Comparison of ENCODE assay signal across 8 cellular contexts in genomic region chr9:85425153-85425611, GRCh38.
DNase-seq lines count a peak whose midpoint lies in the region; ATAC-seq and TF ChIP-seq lines count a peak whose summit lies in the region.

No MANE protein-coding gene starts in this region.

- peak; percentile 68 to 77 for TF ChIP-seq RAD21 in liver (IDR thresholded peaks at IDR 0.05)

- H3K27ac ChIP-seq in liver (ENCODE audit: low read depth in 1 of 2, low read length in 2 of 2) = no peak overlapping the region

- no peaks in the 10 kb centered on the region for H3K4me1 ChIP-seq in liver (ENCODE audit: control insufficient read depth in 4 of 4, insufficient read depth in 4 of 4, low read length in 3 of 4)

- TF ChIP-seq CTCF in BJ (IDR thresholded peaks at IDR 0.05; ENCODE audit: insufficient read depth, low read depth, low read length) (peak; percentile 69), chondrocyte (IDR thresholded peaks at IDR 0.05) (peak; percentile 84), liver (IDR thresholded peaks at IDR 0.05; ENCODE audit: low read depth, low read length, missing input control) (peak; percentile 41)

- no peak for DNase-seq in BJ (ENCODE audit: low read depth)
- peak; percentile 57 for DNase-seq in HuH-7.5 (ENCODE audit: low spot score)
- DNase-seq in RPMI7951 (ENCODE audit: low read depth) = peak; percentile 19
- no peak for DNase-seq in chondrocyte (ENCODE audit: low spot score)
- DNase-seq in stimulated activated CD8-positive, alpha-beta memory T cell treated with anti-CD3 and anti-CD28 coated beads, Interleukin-2, amount 100 ng/mL, for 48 hours (ENCODE audit: low read depth in 2 of 2) = peak; percentile 43 to 57
- DNase-seq in T-helper 17 cell = no peak

- H3K27me3 ChIP-seq in BJ (ENCODE audit: control insufficient read depth, insufficient read depth, low read length) (peaks cover 5% of the 10 kb centered on the region; the same call in 1 of the 2 replicates), liver (ENCODE audit: control insufficient read depth in 4 of 4, insufficient read depth in 4 of 4, low read length in 3 of 4) (peaks cover 0 to 2% (median 0%) of the 10 kb centered on the region in 4 donors)

- H3K9me3 Mint-ChIP-seq in chondrocyte (ENCODE audit: low read depth) = peaks cover 3% of the 10 kb centered on the region

- H3K9me3 ChIP-seq in liver (ENCODE audit: control insufficient read depth in 4 of 4, low read length in 3 of 4) (peaks cover 0 to 2% (median 0%) of the 10 kb centered on the region in 4 donors), T-helper 17 cell (ENCODE audit: control insufficient read depth, low read length, poor library complexity, severe bottlenecking) (no peaks in the 10 kb centered on the region)

- CTCF ChIA-PET in BJ (lab: Yijun Ruan, JAX) = interaction anchor here (0.6 to 1.8 kb wide), 19 partner anchors 9 to 1802 kb away, joined by 3 to 7 read pairs (median 3); partner anchors contain the start of gene IDNK

- POLR2A ChIA-PET in BJ (lab: Charles Lee) = no interaction called here

- no peak overlapping the region for H3K4me3 ChIP-seq in BJ (ENCODE audit: low read depth, low read length)
- no peak overlapping the region for H3K4me3 ChIP-seq in liver (ENCODE audit: low read depth in 1 of 3, low read length in 3 of 3)

- H3K4me3 Mint-ChIP-seq in chondrocyte (ENCODE audit: unreplicated experiment) = no peak overlapping the region
- H3K4me3 Mint-ChIP-seq in T-helper 17 cell = no peak overlapping the region

- H3K27me3 Mint-ChIP-seq in chondrocyte (ENCODE audit: low read depth) (peaks cover 18% of the 10 kb centered on the region), T-helper 17 cell (peaks cover 46% of the 10 kb centered on the region)

- H3K4me1 Mint-ChIP-seq in chondrocyte (ENCODE audit: low read depth) (peaks cover 25% of the 10 kb centered on the region), T-helper 17 cell (peaks cover 9% of the 10 kb centered on the region)

- no peak overlapping the region for H3K27ac Mint-ChIP-seq in chondrocyte (ENCODE audit: unreplicated experiment)
- H3K27ac Mint-ChIP-seq in T-helper 17 cell = no peak overlapping the region

- no peaks in the 10 kb centered on the region for H3K36me3 ChIP-seq in BJ (ENCODE audit: control insufficient read depth, insufficient read depth, low read length)
- H3K36me3 ChIP-seq in liver (ENCODE audit: control insufficient read depth in 4 of 4, insufficient read depth in 3 of 4, low read depth in 1 of 4, low read length in 3 of 4) = no peaks in the 10 kb centered on the region

- H3K36me3 Mint-ChIP-seq in chondrocyte (ENCODE audit: low read depth) = no peaks in the 10 kb centered on the region
- no peaks in the 10 kb centered on the region for H3K36me3 Mint-ChIP-seq in T-helper 17 cell (ENCODE audit: low read depth)

- 16% methylated on average over 15 of the region's 15 CpGs for WGBS in liver

- H3K9ac ChIP-seq in liver (ENCODE audit: low read depth in 1 of 2, low read length in 2 of 2) = no peak overlapping the region

- ATAC-seq in GM18873 (IDR thresholded peaks at IDR 0.05; ENCODE audit: low FRiP score, unreplicated experiment) (peak; percentile 60), T-helper 17 cell (no peak)

TF ChIP-seq in liver, 16 proteins besides CTCF, POLR2A, EP300 and RAD21:
- TF ChIP-seq GABPA (IDR thresholded peaks at IDR 0.05 in 1 of 2, conservative IDR thresholded peaks at IDR 0.05 in 1 of 2) (no peak), SP1 (IDR thresholded peaks at IDR 0.05) (no peak), FOXA2 (IDR thresholded peaks at IDR 0.05) (no peak), YY1 (IDR thresholded peaks at IDR 0.05) (no peak), FOXA1 (IDR thresholded peaks at IDR 0.05) (no peak), TAF1 (conservative IDR thresholded peaks at IDR 0.05) (no peak), MAX (IDR thresholded peaks at IDR 0.05) (no peak), RXRA (IDR thresholded peaks at IDR 0.05) (no peak), REST (IDR thresholded peaks at IDR 0.05) (no peak), EGR1 (IDR thresholded peaks at IDR 0.05; ENCODE audit: low read depth in 2 of 2) (no peak), NR2F2 (IDR thresholded peaks at IDR 0.05) (no peak), HNF4A (conservative IDR thresholded peaks at IDR 0.05) (no peak), ATF3 (IDR thresholded peaks at IDR 0.05) (no peak)
- TF ChIP-seq, protein P1, sequence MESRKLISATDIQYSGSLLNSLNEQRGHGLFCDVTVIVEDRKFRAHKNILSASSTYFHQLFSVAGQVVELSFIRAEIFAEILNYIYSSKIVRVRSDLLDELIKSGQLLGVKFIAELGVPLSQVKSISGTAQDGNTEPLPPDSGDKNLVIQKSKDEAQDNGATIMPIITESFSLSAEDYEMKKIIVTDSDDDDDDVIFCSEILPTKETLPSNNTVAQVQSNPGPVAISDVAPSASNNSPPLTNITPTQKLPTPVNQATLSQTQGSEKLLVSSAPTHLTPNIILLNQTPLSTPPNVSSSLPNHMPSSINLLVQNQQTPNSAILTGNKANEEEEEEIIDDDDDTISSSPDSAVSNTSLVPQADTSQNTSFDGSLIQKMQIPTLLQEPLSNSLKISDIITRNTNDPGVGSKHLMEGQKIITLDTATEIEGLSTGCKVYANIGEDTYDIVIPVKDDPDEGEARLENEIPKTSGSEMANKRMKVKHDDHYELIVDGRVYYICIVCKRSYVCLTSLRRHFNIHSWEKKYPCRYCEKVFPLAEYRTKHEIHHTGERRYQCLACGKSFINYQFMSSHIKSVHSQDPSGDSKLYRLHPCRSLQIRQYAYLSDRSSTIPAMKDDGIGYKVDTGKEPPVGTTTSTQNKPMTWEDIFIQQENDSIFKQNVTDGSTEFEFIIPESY (IDR thresholded peaks at IDR 0.05) = no peak

Comparison
In these comparisons a context has a peak if more than half of its experiments do, and no peak if none do; other contexts are left out.
1. DNase-seq: peak in HuH-7.5 (single experiment), RPMI7951 (single experiment) and stimulated activated CD8-positive, alpha-beta memory T cell treated with anti-CD3 and anti-CD28 coated beads, Interleukin-2, amount 100 ng/mL, for 48 hours (2 of 2); none in BJ (single experiment), chondrocyte (single experiment) and T-helper 17 cell (0 of 3).
2. Peak in every context shown above with its lines, with median percentiles within 50 percentile points of each other: CTCF ChIP-seq.